In genomic region chr11:19441752-19442553, GRCh38 we compare ENCODE assay signal across 9 cellular contexts.
DNase-seq lines count a peak whose midpoint lies in the region; ATAC-seq, FAIRE-seq and TF ChIP-seq lines count a peak whose summit lies in the region.
"Had no signal": no experiment of that assay in that cellular context is flagged by ENCODE, and none has a peak within 500 bp of the region (broad histone marks: within the 10 kb centered on the region; RNA-seq: fewer than 3 reads in every experiment).

No MANE protein-coding gene starts in this region.

- FAIRE-seq in H54 (lab: Jason Lieb, UNC) = peak; percentile 90

- no peaks in the 10 kb centered on the region for H3K36me3 Mint-ChIP-seq in activated naive CD8-positive, alpha-beta T cell treated with anti-CD3 and anti-CD28 coated beads for 36 hours
- H3K36me3 Mint-ChIP-seq: activated naive CD8-positive, alpha-beta T cell had no signal

- H3K27ac Mint-ChIP-seq in activated naive CD8-positive, alpha-beta T cell treated with anti-CD3 and anti-CD28 coated beads for 36 hours = no peak overlapping the region
- H3K27ac Mint-ChIP-seq: activated naive CD8-positive, alpha-beta T cell had no signal

- peaks cover 44% of the 10 kb centered on the region for H3K27me3 Mint-ChIP-seq in activated naive CD8-positive, alpha-beta T cell treated with anti-CD3 and anti-CD28 coated beads for 36 hours

- H3K4me3 Mint-ChIP-seq in activated naive CD8-positive, alpha-beta T cell treated with anti-CD3 and anti-CD28 coated beads for 36 hours = no peak overlapping the region
- H3K4me3 Mint-ChIP-seq: activated naive CD8-positive, alpha-beta T cell had no signal

- ATAC-seq in GM18511 (IDR thresholded peaks at IDR 0.05; ENCODE audit: unreplicated experiment) = peak; percentile 97

- no peaks in the 10 kb centered on the region for H3K9me3 Mint-ChIP-seq in activated naive CD8-positive, alpha-beta T cell treated with anti-CD3 and anti-CD28 coated beads for 36 hours

- DNase-seq in H54 (ENCODE audit: insufficient read length, low spot score) = peak; percentile 86
- DNase-seq in LoVo (ENCODE audit: low spot score) = peak; percentile 66
- DNase-seq in activated naive CD8-positive, alpha-beta T cell treated with anti-CD3 and anti-CD28 coated beads for 36 hours = peak; percentile 72
- peak; percentile 95 for DNase-seq in kidney tubule cell (ENCODE audit: low spot score)
- DNase-seq in ureter (ENCODE audit: low spot score) = peak; percentile 76
- no peak for DNase-seq in NCI-H2029 (lab: John Stamatoyannopoulos, UW)
- DNase-seq in NCI-H748 (lab: John Stamatoyannopoulos, UW; ENCODE audit: unreplicated experiment) = no peak

- TF ChIP-seq POLR2A in H54 (IDR thresholded peaks at IDR 0.05; ENCODE audit: low read depth, low read length) = no peak

- H3K4me1 Mint-ChIP-seq in activated naive CD8-positive, alpha-beta T cell treated with anti-CD3 and anti-CD28 coated beads for 36 hours = peaks cover 8% of the 10 kb centered on the region

Comparison
In these comparisons a context has a peak if more than half of its experiments do, and no peak if none do; other contexts are left out.
1. DNase-seq: peak in H54 (single experiment), LoVo (single experiment), activated naive CD8-positive, alpha-beta T cell treated with anti-CD3 and anti-CD28 coated beads for 36 hours (single experiment), kidney tubule cell (single experiment) and ureter (single experiment); none in NCI-H2029 (single experiment) and NCI-H748 (single experiment).